8 cellular contexts compared by ENCODE assay signal in the genomic region with DNA sequence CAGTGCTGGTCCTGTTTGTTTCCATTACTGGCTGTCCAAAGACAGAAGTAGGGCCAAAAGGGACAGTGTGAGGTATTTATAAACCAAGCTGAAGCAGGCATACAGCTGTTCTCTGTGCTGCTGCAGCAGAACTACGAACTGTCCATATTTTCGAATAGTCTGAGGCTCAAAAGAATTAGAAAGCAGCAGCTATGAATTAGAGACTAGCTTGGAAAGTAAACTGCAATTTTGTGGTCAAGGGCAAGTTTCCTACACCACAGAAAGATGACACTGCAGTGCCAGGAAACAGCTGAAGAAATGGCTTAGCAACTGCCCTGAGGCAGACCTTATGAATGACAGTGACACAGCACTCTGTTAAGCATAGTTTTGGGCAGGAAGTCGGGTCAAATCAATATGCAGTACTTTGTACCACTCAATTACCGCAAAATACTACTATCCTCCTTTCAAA.
DNase-seq lines count a peak whose midpoint lies in the region; ATAC-seq lines count a peak whose summit lies in the region.

No MANE protein-coding gene starts in this region.

- no peak overlapping the region for H3K4me3 Mint-ChIP-seq in activated naive CD4-positive, alpha-beta T cell treated with anti-CD3 and anti-CD28 coated beads for 36 hours
- H3K4me3 Mint-ChIP-seq in activated naive CD4-positive, alpha-beta T cell treated with anti-CD3 and anti-CD28 coated beads, Interleukin-2, amount 10 ng/mL, durations not matched to agents 7 days and 5 days = no peak overlapping the region
- H3K4me3 Mint-ChIP-seq in immature natural killer cell = peak overlapping the region in 4 of 5 donors; percentile 12 to 26 (median 14)

- peak; percentile 76 for DNase-seq in activated naive CD4-positive, alpha-beta T cell treated with anti-CD3 and anti-CD28 coated beads for 36 hours
- no peak for DNase-seq in activated naive CD4-positive, alpha-beta T cell treated with anti-CD3 and anti-CD28 coated beads, Interleukin-2, amount 50 U/mL, for 16 hours
- DNase-seq in NCI-H2107 treated with DMSO at 0.1 percent for 48 hours (lab: John Stamatoyannopoulos, UW; ENCODE audit: unreplicated experiment) (peak; percentile 51), immature natural killer cell (peak; percentile 38 to 62 (median 48)), NCI-H2029 treated with DMSO at 0.1 percent for 48 hours (lab: John Stamatoyannopoulos, UW) (no peak)
- DNase-seq in activated naive CD4-positive, alpha-beta T cell treated with anti-CD3 and anti-CD28 coated beads, Interleukin-2, amount 10 ng/mL, durations not matched to agents 7 days and 5 days = peak; percentile 69
- DNase-seq in stimulated activated CD8-positive, alpha-beta memory T cell treated with anti-CD3 and anti-CD28 coated beads, Interleukin-7, amount 100 ng/mL, for 48 hours (ENCODE audit: extremely low read depth in 1 of 2, low read depth in 1 of 2) = peak; percentile 9 to 57

- peaks cover 9% of the 10 kb centered on the region for H3K9me3 Mint-ChIP-seq in activated naive CD4-positive, alpha-beta T cell treated with anti-CD3 and anti-CD28 coated beads for 36 hours
- peaks cover 9% of the 10 kb centered on the region for H3K9me3 Mint-ChIP-seq in activated naive CD4-positive, alpha-beta T cell treated with anti-CD3 and anti-CD28 coated beads, Interleukin-2, amount 10 ng/mL, durations not matched to agents 7 days and 5 days
- no peaks in the 10 kb centered on the region for H3K9me3 Mint-ChIP-seq in immature natural killer cell

- H3K27ac Mint-ChIP-seq in activated naive CD4-positive, alpha-beta T cell treated with anti-CD3 and anti-CD28 coated beads for 36 hours = peak overlapping the region; percentile 70
- H3K27ac Mint-ChIP-seq in activated naive CD4-positive, alpha-beta T cell treated with anti-CD3 and anti-CD28 coated beads, Interleukin-2, amount 10 ng/mL, durations not matched to agents 7 days and 5 days = peak overlapping the region; percentile 3
- peak overlapping the region in 3 of 6 donors; percentile 2 to 34 (median 12) for H3K27ac Mint-ChIP-seq in immature natural killer cell

- H3K36me3 Mint-ChIP-seq in activated naive CD4-positive, alpha-beta T cell treated with anti-CD3 and anti-CD28 coated beads for 36 hours (ENCODE audit: low read depth) = peaks cover 8% of the 10 kb centered on the region
- peaks cover 2% of the 10 kb centered on the region for H3K36me3 Mint-ChIP-seq in activated naive CD4-positive, alpha-beta T cell treated with anti-CD3 and anti-CD28 coated beads, Interleukin-2, amount 10 ng/mL, durations not matched to agents 7 days and 5 days
- peaks cover 0 to 3% (median 0%) of the 10 kb centered on the region in 3 donors for H3K36me3 Mint-ChIP-seq in immature natural killer cell

- peaks cover 39% of the 10 kb centered on the region for H3K4me1 Mint-ChIP-seq in activated naive CD4-positive, alpha-beta T cell treated with anti-CD3 and anti-CD28 coated beads for 36 hours (ENCODE audit: low read depth)
- H3K4me1 Mint-ChIP-seq in activated naive CD4-positive, alpha-beta T cell treated with anti-CD3 and anti-CD28 coated beads, Interleukin-2, amount 10 ng/mL, durations not matched to agents 7 days and 5 days = peaks cover 32% of the 10 kb centered on the region
- H3K4me1 Mint-ChIP-seq in immature natural killer cell = peaks cover 45 to 55% of the 10 kb centered on the region in 2 donors

- CTCF ChIA-PET in activated naive CD4-positive, alpha-beta T cell treated with anti-CD3 and anti-CD28 coated beads for 36 hours (lab: Charles Lee) = interaction anchor here (0.6 to 2.3 kb wide), 3 partner anchors 43 to 121 kb away, joined by 3 to 8 read pairs (median 3); no protein-coding TSS in a partner anchor
- CTCF ChIA-PET in activated naive CD4-positive, alpha-beta T cell treated with anti-CD3 and anti-CD28 coated beads, Interleukin-2, amount 10 ng/mL, durations not matched to agents 7 days and 5 days (lab: Charles Lee) = interaction anchor here (2.4 kb wide), 1 partner anchor 64 kb away, joined by 7 read pairs; no protein-coding TSS in a partner anchor

- no peaks in the 10 kb centered on the region for H3K27me3 Mint-ChIP-seq in activated naive CD4-positive, alpha-beta T cell treated with anti-CD3 and anti-CD28 coated beads for 36 hours (ENCODE audit: low read depth)
- H3K27me3 Mint-ChIP-seq in activated naive CD4-positive, alpha-beta T cell treated with anti-CD3 and anti-CD28 coated beads, Interleukin-2, amount 10 ng/mL, durations not matched to agents 7 days and 5 days = no peaks in the 10 kb centered on the region
- no peaks in the 10 kb centered on the region for H3K27me3 Mint-ChIP-seq in immature natural killer cell (ENCODE audit: low read depth in 3 of 3)

- ATAC-seq in HG02852 (IDR thresholded peaks at IDR 0.05; ENCODE audit: unreplicated experiment) = peak; percentile 99

- intact Hi-C loops in activated naive CD4-positive, alpha-beta T cell treated with anti-CD3 and anti-CD28 coated beads for 36 hours (cut with micrococcal nuclease) = no loop called here

Comparison
In these comparisons a context has a peak if more than half of its experiments do, and no peak if none do; other contexts are left out.
1. DNase-seq: peak in activated naive CD4-positive, alpha-beta T cell treated with anti-CD3 and anti-CD28 coated beads for 36 hours (single experiment), NCI-H2107 treated with DMSO at 0.1 percent for 48 hours (single experiment), activated naive CD4-positive, alpha-beta T cell treated with anti-CD3 and anti-CD28 coated beads, Interleukin-2, amount 10 ng/mL, durations not matched to agents 7 days and 5 days (single experiment), immature natural killer cell (3 of 3) and stimulated activated CD8-positive, alpha-beta memory T cell treated with anti-CD3 and anti-CD28 coated beads, Interleukin-7, amount 100 ng/mL, for 48 hours (2 of 2); none in activated naive CD4-positive, alpha-beta T cell treated with anti-CD3 and anti-CD28 coated beads, Interleukin-2, amount 50 U/mL, for 16 hours (single experiment) and NCI-H2029 treated with DMSO at 0.1 percent for 48 hours (single experiment).
2. H3K4me3 Mint-ChIP-seq: peak in immature natural killer cell (4 of 5); none in activated naive CD4-positive, alpha-beta T cell treated with anti-CD3 and anti-CD28 coated beads for 36 hours (single experiment) and activated naive CD4-positive, alpha-beta T cell treated with anti-CD3 and anti-CD28 coated beads, Interleukin-2, amount 10 ng/mL, durations not matched to agents 7 days and 5 days (single experiment).